ENCODE assay signal across 27 cellular contexts in genomic region chr2:189427872-189428271, GRCh38.
"Had no signal": no experiment of that assay in that cellular context is flagged by ENCODE, and none has a peak within 500 bp of the region (broad histone marks: within the 10 kb centered on the region; RNA-seq: fewer than 3 reads in every experiment).

No MANE protein-coding gene starts in this region.

- H3K4me3 ChIP-seq: dorsolateral prefrontal cortex, gastrocnemius medialis, lung, prostate gland, right atrium auricular region, stomach, thyroid gland, vagina had no signal

- H3K9me3 Mint-ChIP-seq: memory B cell; natural killer cell; stimulated activated effector memory CD8-positive, alpha-beta T cell treated with anti-CD3 and anti-CD28 coated beads, Interleukin-12 subunit alpha, Interleukin-12 subunit beta, amount 100 ng/mL, for 72 hours had no signal

- H3K27ac ChIP-seq: dorsolateral prefrontal cortex, epithelial cell of prostate, gastrocnemius medialis, prostate gland, right atrium auricular region, stomach, thyroid gland, vagina had no signal

- H3K36me3 ChIP-seq: gastrocnemius medialis, prostate gland, right atrium auricular region, stomach, thyroid gland, vagina had no signal

- DNase-seq: dorsolateral prefrontal cortex; effector CD4-positive, alpha-beta T cell; foreskin fibroblast; gastrocnemius medialis; head of caudate nucleus; kidney glomerular epithelial cell; left colon; left ventricle myocardium superior; natural killer cell; nucleus accumbens; stimulated activated CD4-positive, alpha-beta T cell treated with anti-CD3 and anti-CD28 coated beads, Interleukin-2, amount 100 ng/mL, for 24 hours; stimulated activated CD4-positive, alpha-beta T cell treated with anti-CD3 and anti-CD28 coated beads, Interleukin-4, amount 100 ng/mL, for 24 hours; stimulated activated naive CD4-positive, alpha-beta T cell treated with Interleukin-2 at 50 U/mL for 16 hours; stomach; thyroid gland; trophoblast cell had no signal

- H3K4me1 ChIP-seq: gastrocnemius medialis, prostate gland, right atrium auricular region, stomach, thyroid gland, vagina had no signal

- H3K36me3 Mint-ChIP-seq: natural killer cell; stimulated activated effector memory CD8-positive, alpha-beta T cell treated with anti-CD3 and anti-CD28 coated beads, Interleukin-12 subunit alpha, Interleukin-12 subunit beta, amount 100 ng/mL, for 72 hours had no signal

- H3K27ac Mint-ChIP-seq: memory B cell; natural killer cell; stimulated activated effector memory CD8-positive, alpha-beta T cell treated with anti-CD3 and anti-CD28 coated beads, Interleukin-12 subunit alpha, Interleukin-12 subunit beta, amount 100 ng/mL, for 72 hours had no signal

- FAIRE-seq: colon, islet of Langerhans had no signal

- H3K9me3 ChIP-seq: gastrocnemius medialis, prostate gland, right atrium auricular region, stomach, thyroid gland, vagina had no signal

- H3K4me3 Mint-ChIP-seq: memory B cell; natural killer cell; stimulated activated effector memory CD8-positive, alpha-beta T cell treated with anti-CD3 and anti-CD28 coated beads, Interleukin-12 subunit alpha, Interleukin-12 subunit beta, amount 100 ng/mL, for 72 hours had no signal

- H3K27me3 ChIP-seq: dorsolateral prefrontal cortex, gastrocnemius medialis, right atrium auricular region, stomach, thyroid gland, vagina had no signal

- ATAC-seq: esophagus mucosa; gastrocnemius medialis; left colon; left ventricle myocardium superior; natural killer cell; sciatic nerve; stimulated activated effector memory CD8-positive, alpha-beta T cell treated with anti-CD3 and anti-CD28 coated beads, Interleukin-12 subunit alpha, Interleukin-12 subunit beta, amount 100 ng/mL, for 72 hours had no signal

- H3K4me1 Mint-ChIP-seq: memory B cell; natural killer cell; stimulated activated effector memory CD8-positive, alpha-beta T cell treated with anti-CD3 and anti-CD28 coated beads, Interleukin-12 subunit alpha, Interleukin-12 subunit beta, amount 100 ng/mL, for 72 hours had no signal
